Comparison of ENCODE assay signal across 34 cellular contexts in the genomic region with DNA sequence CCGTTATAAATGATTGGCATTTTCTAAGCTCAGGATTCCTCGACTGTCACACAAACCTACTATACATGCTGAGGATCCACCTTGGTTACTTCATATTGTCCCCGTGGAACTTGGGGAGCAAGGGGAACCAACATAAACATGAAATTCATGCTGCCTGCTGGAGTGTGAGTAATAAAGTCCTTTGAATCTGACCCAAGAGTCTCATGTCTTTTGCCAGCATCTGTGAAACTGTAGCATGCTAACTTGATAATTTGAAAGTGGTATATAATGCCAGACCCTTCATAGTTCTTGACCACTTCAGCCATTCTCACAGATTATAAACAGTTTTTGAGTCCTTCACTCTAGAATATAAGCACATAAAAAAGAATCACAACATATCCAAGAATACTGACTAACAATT. TPM values are rescaled to one million over a fixed set of nuclear protein-coding genes. Genes with fewer than 3 reads are reported as not detected.
"Had no signal": no experiment of that assay in that cellular context is flagged by ENCODE, and none has a peak within 500 bp of the region (broad histone marks: within the 10 kb centered on the region; RNA-seq: fewer than 3 reads in every experiment).

No MANE protein-coding gene starts in this region.

- H3K4me1 ChIP-seq: colonic mucosa, foreskin keratinocyte, neural progenitor cell, psoas muscle, sigmoid colon, stomach, upper lobe of left lung had no signal

- H3K4me3 Mint-ChIP-seq: memory B cell; naive thymus-derived CD4-positive, alpha-beta T cell; nephron; neural progenitor cell; stimulated activated effector memory CD8-positive, alpha-beta T cell treated with anti-CD3 and anti-CD28 coated beads, Interleukin-12 subunit alpha, Interleukin-12 subunit beta, amount 100 ng/mL, for 72 hours had no signal

- H3K4me1 Mint-ChIP-seq: memory B cell; naive thymus-derived CD4-positive, alpha-beta T cell; neural progenitor cell; stimulated activated effector memory CD8-positive, alpha-beta T cell treated with anti-CD3 and anti-CD28 coated beads, Interleukin-12 subunit alpha, Interleukin-12 subunit beta, amount 100 ng/mL, for 72 hours had no signal

- H3K36me3 Mint-ChIP-seq: memory B cell; naive thymus-derived CD4-positive, alpha-beta T cell; neural progenitor cell; stimulated activated effector memory CD8-positive, alpha-beta T cell treated with anti-CD3 and anti-CD28 coated beads, Interleukin-12 subunit alpha, Interleukin-12 subunit beta, amount 100 ng/mL, for 72 hours had no signal

- H3K4me2 ChIP-seq: hepatocyte, neural progenitor cell had no signal

- H3K9me3 Mint-ChIP-seq: memory B cell; nephron; neural progenitor cell; stimulated activated effector memory CD8-positive, alpha-beta T cell treated with anti-CD3 and anti-CD28 coated beads, Interleukin-12 subunit alpha, Interleukin-12 subunit beta, amount 100 ng/mL, for 72 hours had no signal

- H3K9me3 ChIP-seq: colonic mucosa, esophagus muscularis mucosa, gastroesophageal sphincter, heart left ventricle, psoas muscle, sigmoid colon, stomach, thoracic aorta, tibial nerve, upper lobe of left lung had no signal

- H3K27ac ChIP-seq: colonic mucosa, esophagus muscularis mucosa, foreskin keratinocyte, gastroesophageal sphincter, hepatocyte, neural progenitor cell, psoas muscle, sigmoid colon, stomach, thoracic aorta, tibial nerve, upper lobe of left lung had no signal

- H3K27me3 ChIP-seq: colonic mucosa, esophagus muscularis mucosa, gastroesophageal sphincter, hepatocyte, neural progenitor cell, sigmoid colon, stomach, tibial nerve, upper lobe of left lung had no signal

- H3K4me3 ChIP-seq: colonic mucosa, esophagus muscularis mucosa, gastroesophageal sphincter, heart left ventricle, hepatocyte, lung, neural progenitor cell, psoas muscle, sigmoid colon, stomach, thoracic aorta, tibial nerve, upper lobe of left lung had no signal

- H3K36me3 ChIP-seq: colonic mucosa, esophagus muscularis mucosa, gastroesophageal sphincter, heart left ventricle, neural progenitor cell, sigmoid colon, stomach, thoracic aorta, tibial nerve, upper lobe of left lung had no signal

- H3K27ac Mint-ChIP-seq: memory B cell; naive thymus-derived CD4-positive, alpha-beta T cell; neural progenitor cell; stimulated activated effector memory CD8-positive, alpha-beta T cell treated with anti-CD3 and anti-CD28 coated beads, Interleukin-12 subunit alpha, Interleukin-12 subunit beta, amount 100 ng/mL, for 72 hours had no signal

- H3K9ac ChIP-seq: neural progenitor cell had no signal

- H2AFZ ChIP-seq: hepatocyte, neural progenitor cell had no signal

- DNase-seq: colonic mucosa; dermis blood vessel endothelial cell; effector memory CD4-positive, alpha-beta T cell; foreskin keratinocyte; heart left ventricle; kidney; midbrain; naive thymus-derived CD4-positive, alpha-beta T cell; psoas muscle; right cardiac atrium; sigmoid colon; stimulated activated CD4-positive, alpha-beta T cell treated with anti-CD3 and anti-CD28 coated beads, Interleukin-2, amount 100 ng/mL, for 24 hours; stimulated activated CD4-positive, alpha-beta T cell treated with anti-CD3 and anti-CD28 coated beads, Interleukin-4, amount 100 ng/mL, for 24 hours; stimulated activated naive CD4-positive, alpha-beta T cell treated with Interleukin-2 at 50 U/mL for 16 hours; stomach; upper lobe of left lung had no signal

- H3K79me2 ChIP-seq: hepatocyte had no signal

RNA-seq across cellular contexts. Expression of a gene that starts 17.1 kb away (rescaled TPM):
- total RNA-seq: chondrocyte; colonic mucosa; dermis blood vessel endothelial cell; endothelial cell of umbilical vein; epithelial cell of proximal tubule; foreskin keratinocyte; gastroesophageal sphincter; heart left ventricle; kidney; left lobe of liver; liver; lung; mucosa of gallbladder; naive thymus-derived CD4-positive, alpha-beta T cell; osteocyte; psoas muscle; right cardiac atrium; sigmoid colon; skeletal muscle tissue; stomach; thoracic aorta; tibial nerve; upper lobe of left lung had no signal
- polyA plus RNA-seq: endothelial cell of umbilical vein; foreskin keratinocyte; heart left ventricle; hepatocyte; liver; lung; naive thymus-derived CD4-positive, alpha-beta T cell; psoas muscle; right cardiac atrium; sigmoid colon had no signal
